In the genomic region with DNA sequence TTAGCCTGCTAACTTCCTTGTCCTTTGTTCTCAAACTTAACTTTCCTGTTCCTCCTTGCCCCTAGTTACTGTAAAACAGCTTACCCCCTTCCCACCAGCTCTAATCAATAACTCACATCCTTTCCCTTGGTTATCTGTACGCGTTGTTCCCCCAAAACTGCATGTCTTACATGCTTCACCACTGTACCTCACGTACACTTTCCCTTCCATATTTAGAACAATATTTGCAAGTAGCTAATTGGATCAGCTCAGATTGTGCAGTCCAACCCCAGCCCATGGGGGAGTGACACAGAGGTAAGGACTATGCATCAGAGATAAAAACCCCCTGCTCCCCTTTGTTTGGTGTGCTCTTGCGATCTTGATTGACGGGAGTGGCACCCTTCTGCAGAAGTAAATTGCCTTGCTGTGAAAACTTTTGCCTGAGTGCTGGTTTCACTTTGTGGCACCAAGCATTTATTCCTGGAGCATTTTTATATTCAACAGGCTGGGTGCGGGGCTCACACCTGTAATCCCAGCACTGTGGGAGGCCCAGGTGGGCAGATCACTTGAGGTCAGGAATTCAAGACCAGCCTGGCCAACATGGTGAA, we compare ENCODE assay signal across 18 cellular contexts. TPM values are rescaled to one million over a fixed set of nuclear protein-coding genes. Genes with fewer than 3 reads are reported as not detected.
"Had no signal": no experiment of that assay in that cellular context is flagged by ENCODE, and none has a peak within 500 bp of the region (broad histone marks: within the 10 kb centered on the region; RNA-seq: fewer than 3 reads in every experiment).

No MANE protein-coding gene starts in this region.

- H3K4me3 ChIP-seq: adrenal gland, esophagus muscularis mucosa, left lung, mucosa of descending colon, uterus had no signal

- H3K9me3 Mint-ChIP-seq: activated naive CD4-positive, alpha-beta T cell treated with anti-CD3 and anti-CD28 coated beads, Interleukin-2, amount 50 U/mL, for 24 hours had no signal

- H3K4me1 ChIP-seq: left lung, uterus had no signal

- H3K36me3 ChIP-seq: adrenal gland, uterus had no signal

- H3K27me3 ChIP-seq: adrenal gland, esophagus muscularis mucosa, left lung, uterus had no signal

- H3K9ac ChIP-seq: parathyroid adenoma had no signal

- H3K27ac ChIP-seq: adrenal gland, esophagus muscularis mucosa, left lung, parathyroid adenoma, uterus, WERI-Rb-1 had no signal

- DNase-seq: activated CD4-positive, alpha-beta memory T cell treated with anti-CD3 and anti-CD28 coated beads for 36 hours; activated effector memory CD4-positive, alpha-beta T cell treated with anti-CD3 and anti-CD28 coated beads, Interleukin-2, amount 50 U/mL, for 16 hours; activated T-cell treated with anti-CD3 and anti-CD28 coated beads, Interleukin-2, amount 50 U/mL, for 4 hours; hippocampal formation; kidney; left lung; mammary epithelial cell; mucosa of descending colon; naive thymus-derived CD4-positive, alpha-beta T cell; T-helper 17 cell; uterus; WERI-Rb-1 had no signal

- ATAC-seq: activated T-cell treated with anti-CD3 and anti-CD28 coated beads, Interleukin-2, amount 50 U/mL, for 4 hours; left lung; mucosa of descending colon; naive thymus-derived CD4-positive, alpha-beta T cell; stimulated activated memory B cell treated with anti-CD40 and anti-IgM and Interleukin-4, amounts not matched to agents 10 μg/mL and 1 μg/mL and 100 μg/mL, for 72 hours; T-helper 17 cell had no signal

- H3K9me3 ChIP-seq: uterus had no signal

- H2AFZ ChIP-seq: parathyroid adenoma had no signal

- H3K36me3 Mint-ChIP-seq: activated naive CD4-positive, alpha-beta T cell treated with anti-CD3 and anti-CD28 coated beads, Interleukin-2, amount 50 U/mL, for 24 hours had no signal

- H3K4me1 Mint-ChIP-seq: activated naive CD4-positive, alpha-beta T cell treated with anti-CD3 and anti-CD28 coated beads, Interleukin-2, amount 50 U/mL, for 24 hours; T-helper 17 cell had no signal

- H3K27ac Mint-ChIP-seq: activated CD4-positive, alpha-beta memory T cell treated with anti-CD3 and anti-CD28 coated beads for 36 hours; activated naive CD4-positive, alpha-beta T cell treated with anti-CD3 and anti-CD28 coated beads, Interleukin-2, amount 50 U/mL, for 24 hours; stimulated activated memory B cell treated with anti-CD40 and anti-IgM and Interleukin-4, amounts not matched to agents 10 μg/mL and 1 μg/mL and 100 μg/mL, for 72 hours; T-helper 17 cell had no signal

- FAIRE-seq: endometrium, kidney had no signal

- H3K27me3 Mint-ChIP-seq: activated CD4-positive, alpha-beta memory T cell treated with anti-CD3 and anti-CD28 coated beads for 36 hours; stimulated activated memory B cell treated with anti-CD40 and anti-IgM and Interleukin-4, amounts not matched to agents 10 μg/mL and 1 μg/mL and 100 μg/mL, for 72 hours had no signal

- H3K4me3 Mint-ChIP-seq: activated CD4-positive, alpha-beta memory T cell treated with anti-CD3 and anti-CD28 coated beads for 36 hours; activated naive CD4-positive, alpha-beta T cell treated with anti-CD3 and anti-CD28 coated beads, Interleukin-2, amount 50 U/mL, for 24 hours; activated T-cell treated with anti-CD3 and anti-CD28 coated beads, Interleukin-2, amount 50 U/mL, for 4 hours; naive thymus-derived CD4-positive, alpha-beta T cell; stimulated activated memory B cell treated with anti-CD40 and anti-IgM and Interleukin-4, amounts not matched to agents 10 μg/mL and 1 μg/mL and 100 μg/mL, for 72 hours; T-helper 17 cell had no signal

- H3K79me2 ChIP-seq: parathyroid adenoma had no signal

RNA-seq across cellular contexts. Expression of a gene that starts 35.9 kb away (rescaled TPM):
- total RNA-seq: activated T-cell treated with anti-CD3 and anti-CD28 coated beads, Interleukin-2, amount 50 U/mL, for 4 hours; naive thymus-derived CD4-positive, alpha-beta T cell; T-helper 17 cell had no signal
- polyA plus RNA-seq: naive thymus-derived CD4-positive, alpha-beta T cell had no signal

RNA-seq across cellular contexts. Expression of a gene that starts 41.6 kb away (rescaled TPM):
- polyA plus RNA-seq: mammary epithelial cell had no signal

RNA-seq across cellular contexts. Expression of a gene that starts 54.8 kb away (rescaled TPM):
- total RNA-seq: activated CD4-positive, alpha-beta memory T cell treated with anti-CD3 and anti-CD28 coated beads for 36 hours; activated T-cell treated with anti-CD3 and anti-CD28 coated beads, Interleukin-2, amount 50 U/mL, for 4 hours; mucosa of descending colon; naive thymus-derived CD4-positive, alpha-beta T cell; T-helper 17 cell; uterus had no signal
- polyA plus RNA-seq: naive thymus-derived CD4-positive, alpha-beta T cell had no signal
